Comparison of ENCODE assay signal across 32 cellular contexts in the genomic region with DNA sequence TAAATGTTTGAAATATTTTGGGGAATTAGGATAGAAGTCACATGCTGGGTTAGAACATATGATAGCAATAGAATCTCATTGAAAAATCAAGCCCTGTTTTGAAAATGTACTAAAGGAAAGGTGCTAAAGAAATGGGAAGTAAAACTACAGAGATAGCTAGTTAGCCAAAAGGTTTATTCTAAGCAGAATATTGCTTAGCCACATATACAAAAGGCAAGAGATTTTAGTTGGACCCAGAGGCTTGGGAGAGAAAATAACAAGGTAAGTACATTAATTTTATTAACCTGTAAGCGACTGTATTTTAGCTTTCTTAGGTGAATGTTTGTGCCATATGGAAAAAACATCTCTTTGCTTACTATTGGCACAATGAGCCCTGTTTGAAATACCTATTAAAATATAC.
"Had no signal": no experiment of that assay in that cellular context is flagged by ENCODE, and none has a peak within 500 bp of the region (broad histone marks: within the 10 kb centered on the region; RNA-seq: fewer than 3 reads in every experiment).

No MANE protein-coding gene starts in this region.

- H3K9me3 ChIP-seq: MG63, Peyer's patch had no signal

- H3K4me3 ChIP-seq: cardiac muscle cell, MG63, Peyer's patch had no signal

- H3K27ac ChIP-seq: cardiac muscle cell, Peyer's patch, RWPE1, WERI-Rb-1 had no signal

- DNase-seq: activated CD4-positive, alpha-beta T cell treated with anti-CD3 and anti-CD28 coated beads, Interleukin-2, amount 10 ng/mL, durations not matched to agents 24 days and 14 days; activated CD4-positive, alpha-beta T cell treated with anti-CD3 and anti-CD28 coated beads, Interleukin-2, amount 50 U/mL, for 4 hours; activated CD4-positive, CD25-positive, alpha-beta regulatory T cell; activated CD8-positive, alpha-beta T cell treated with anti-CD3 and anti-CD28 coated beads for 36 hours; activated effector memory CD4-positive, alpha-beta T cell treated with anti-CD3 and anti-CD28 coated beads, Interleukin-2, amount 50 U/mL, for 16 hours; activated naive CD4-positive, alpha-beta T cell; activated naive CD4-positive, alpha-beta T cell treated with anti-CD3 and anti-CD28 coated beads, Interleukin-2, amount 50 U/mL, for 16 hours; activated naive CD8-positive, alpha-beta T cell treated with anti-CD3 and anti-CD28 coated beads for 36 hours; activated T-cell treated with anti-CD3 and anti-CD28 coated beads, Interleukin-2, amount 50 U/mL, for 1 hour; activated T-cell treated with anti-CD3 and anti-CD28 coated beads, Interleukin-2, amount 50 U/mL, for 72 hours; amniotic stem cell; aorta; MG63; NCI-H1092 treated with DMSO at 0.1 percent for 48 hours; NCI-H1417; NCI-H146; NCI-H187; NCI-H2029 treated with DMSO at 0.1 percent for 48 hours; NCI-H2107; NCI-H2171; NCI-H510A; NCI-H526; NCI-H748 treated with DMSO at 0.1 percent for 48 hours; NK-92 treated with Interleukin-12 subunit alpha and Interleukin-12 subunit beta, amount 100 ng/mL, for 24 hours; PC-3; Peyer's patch; SIG-M5; T-cell; T-helper 17 cell; WERI-Rb-1 had no signal

- H3K36me3 ChIP-seq: cardiac muscle cell, MG63, Peyer's patch, WERI-Rb-1 had no signal

- H3K27me3 ChIP-seq: cardiac muscle cell, MG63, Peyer's patch had no signal
